Comparison of ENCODE assay signal across 1 cellular context in the genomic region with DNA sequence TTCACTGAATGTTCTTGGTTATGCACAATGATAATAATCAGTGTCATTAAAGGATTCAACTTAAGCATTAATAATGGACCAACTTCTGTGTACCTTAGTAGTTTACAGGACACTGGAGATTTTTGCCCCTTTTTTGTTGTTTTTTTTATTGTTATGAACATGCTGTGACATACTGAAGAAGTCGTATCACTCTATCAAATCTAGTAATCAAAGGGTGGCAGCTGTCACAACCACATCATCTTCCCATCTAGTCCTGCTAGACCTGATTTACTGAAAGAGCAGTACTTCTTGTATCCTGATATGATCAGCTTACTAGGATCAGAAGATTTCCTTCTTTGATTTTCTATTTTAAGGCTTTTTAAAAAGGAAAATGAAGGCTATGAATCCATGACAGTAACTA.
"Had no signal": no experiment of that assay in that cellular context is flagged by ENCODE, and none has a peak within 500 bp of the region (broad histone marks: within the 10 kb centered on the region; RNA-seq: fewer than 3 reads in every experiment).

No MANE protein-coding gene starts in this region.

- H3K9me3 ChIP-seq: MG63 had no signal

- H3K36me3 ChIP-seq: MG63 had no signal

- H3K27me3 ChIP-seq: MG63 had no signal

- H3K4me3 ChIP-seq: MG63 had no signal
